Comparison of ENCODE assay signal across 1 cellular context in genomic region chr19:17455308-17455707, GRCh38.
TF ChIP-seq lines count a peak whose summit lies in the region.

No MANE protein-coding gene starts in this region.

TF ChIP-seq in WTC11, 78 proteins besides CTCF, POLR2A, EP300 and RAD21 (continued from another document):
- TF ChIP-seq ZSCAN18 (CRISPR knock-in tag; IDR thresholded peaks at IDR 0.05) (no peak), ATF3 (CRISPR knock-in tag; conservative IDR thresholded peaks at IDR 0.05) (no peak)
